1 cellular context compared by ENCODE assay signal in the genomic region with DNA sequence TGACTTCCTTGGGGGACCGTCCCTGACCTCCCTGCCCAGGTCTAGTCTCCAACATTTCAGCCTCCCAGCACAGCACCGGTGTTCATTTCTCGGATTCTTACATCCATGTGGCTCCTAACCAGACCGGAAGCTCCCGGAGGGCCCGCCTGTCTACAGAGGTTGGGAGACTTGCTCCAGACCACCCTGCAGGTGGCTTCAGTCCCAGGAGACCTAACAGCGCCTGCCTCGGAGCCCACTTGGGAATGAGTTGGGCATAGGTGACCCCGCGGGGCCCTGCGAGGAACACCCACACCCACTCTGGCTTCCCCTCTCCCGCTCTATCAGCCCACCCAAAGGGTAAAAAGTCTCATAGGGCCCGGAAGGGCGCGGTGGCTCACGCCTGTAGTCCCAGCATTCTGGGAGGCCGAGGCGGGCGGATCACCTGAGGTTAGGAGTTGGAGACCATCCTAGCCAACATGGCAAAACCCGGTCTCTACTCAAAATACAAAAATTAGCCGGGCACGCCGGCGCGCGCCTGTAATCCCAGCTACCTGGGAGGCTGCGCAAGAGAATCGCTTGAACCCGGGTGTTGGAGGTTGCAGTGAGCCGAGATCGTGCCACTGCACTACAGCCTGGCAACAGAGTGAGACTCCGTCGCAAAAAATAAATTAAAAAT.
TF ChIP-seq lines count a peak whose summit lies in the region.

No MANE protein-coding gene starts in this region.

TF ChIP-seq in K562, 482 proteins besides CTCF, POLR2A, EP300 and RAD21:
- no peak for TF ChIP-seq PCBP1 (IDR thresholded peaks at IDR 0.05; ENCODE audit: low read depth, low read length, poor library complexity, severe bottlenecking)
- TF ChIP-seq EP400 (IDR thresholded peaks at IDR 0.05): no peak
- no peak for TF ChIP-seq MBD2 (IDR thresholded peaks at IDR 0.05; ENCODE audit: borderline replicate concordance, low read depth)
- no peak for TF ChIP-seq ZNF239 (CRISPR knock-in tag; IDR thresholded peaks at IDR 0.05)
- no peak for TF ChIP-seq NBN (IDR thresholded peaks at IDR 0.05; ENCODE audit: low read depth)
- no peak for TF ChIP-seq BRCA1 (IDR thresholded peaks at IDR 0.05)
- no peak for TF ChIP-seq BRCA1 (CRISPR knock-in tag; IDR thresholded peaks at IDR 0.05)
- TF ChIP-seq SMAD3 (CRISPR knock-in tag; conservative IDR thresholded peaks at IDR 0.05): no peak
- no peak for TF ChIP-seq TSC22D4 (tag; IDR thresholded peaks at IDR 0.05)
- TF ChIP-seq, protein P1, sequence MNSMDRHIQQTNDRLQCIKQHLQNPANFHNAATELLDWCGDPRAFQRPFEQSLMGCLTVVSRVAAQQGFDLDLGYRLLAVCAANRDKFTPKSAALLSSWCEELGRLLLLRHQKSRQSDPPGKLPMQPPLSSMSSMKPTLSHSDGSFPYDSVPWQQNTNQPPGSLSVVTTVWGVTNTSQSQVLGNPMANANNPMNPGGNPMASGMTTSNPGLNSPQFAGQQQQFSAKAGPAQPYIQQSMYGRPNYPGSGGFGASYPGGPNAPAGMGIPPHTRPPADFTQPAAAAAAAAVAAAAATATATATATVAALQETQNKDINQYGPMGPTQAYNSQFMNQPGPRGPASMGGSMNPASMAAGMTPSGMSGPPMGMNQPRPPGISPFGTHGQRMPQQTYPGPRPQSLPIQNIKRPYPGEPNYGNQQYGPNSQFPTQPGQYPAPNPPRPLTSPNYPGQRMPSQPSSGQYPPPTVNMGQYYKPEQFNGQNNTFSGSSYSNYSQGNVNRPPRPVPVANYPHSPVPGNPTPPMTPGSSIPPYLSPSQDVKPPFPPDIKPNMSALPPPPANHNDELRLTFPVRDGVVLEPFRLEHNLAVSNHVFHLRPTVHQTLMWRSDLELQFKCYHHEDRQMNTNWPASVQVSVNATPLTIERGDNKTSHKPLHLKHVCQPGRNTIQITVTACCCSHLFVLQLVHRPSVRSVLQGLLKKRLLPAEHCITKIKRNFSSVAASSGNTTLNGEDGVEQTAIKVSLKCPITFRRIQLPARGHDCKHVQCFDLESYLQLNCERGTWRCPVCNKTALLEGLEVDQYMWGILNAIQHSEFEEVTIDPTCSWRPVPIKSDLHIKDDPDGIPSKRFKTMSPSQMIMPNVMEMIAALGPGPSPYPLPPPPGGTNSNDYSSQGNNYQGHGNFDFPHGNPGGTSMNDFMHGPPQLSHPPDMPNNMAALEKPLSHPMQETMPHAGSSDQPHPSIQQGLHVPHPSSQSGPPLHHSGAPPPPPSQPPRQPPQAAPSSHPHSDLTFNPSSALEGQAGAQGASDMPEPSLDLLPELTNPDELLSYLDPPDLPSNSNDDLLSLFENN (IDR thresholded peaks at IDR 0.05; ENCODE audit: low read depth in 2 of 2, low read length in 2 of 2): no peak
- no peak for TF ChIP-seq ZBTB1 (CRISPR knock-in tag; IDR thresholded peaks at IDR 0.05; ENCODE audit: borderline replicate concordance, low read depth)
- TF ChIP-seq XRCC3 (IDR thresholded peaks at IDR 0.05): no peak
- no peak for TF ChIP-seq TBL1XR1 (IDR thresholded peaks at IDR 0.05; ENCODE audit: low read length in 2 of 2)
- TF ChIP-seq RFX1 (IDR thresholded peaks at IDR 0.05): no peak
- no peak for TF ChIP-seq MYC (IDR thresholded peaks at IDR 0.05; ENCODE audit: low read depth, low read length)
- TF ChIP-seq MYC (CRISPR knock-in tag; IDR thresholded peaks at IDR 0.05; ENCODE audit: borderline replicate concordance, low read depth): no peak
- no peak for TF ChIP-seq BRD9 (IDR thresholded peaks at IDR 0.05; ENCODE audit: low read depth, partially characterized antibody)
- no peak for TF ChIP-seq NFRKB (IDR thresholded peaks at IDR 0.05; ENCODE audit: low read depth)
- TF ChIP-seq ZNF311 (CRISPR knock-in tag; IDR thresholded peaks at IDR 0.05): no peak
- no peak for TF ChIP-seq SPI1 (IDR thresholded peaks at IDR 0.05; ENCODE audit: borderline replicate concordance, low read depth, low read length)
- no peak for TF ChIP-seq PTTG1 (tag; IDR thresholded peaks at IDR 0.05; ENCODE audit: low read depth)
